25 cellular contexts compared by ENCODE assay signal in genomic region chr12:120090626-120091295, GRCh38. TPM values are rescaled to one million over a fixed set of nuclear protein-coding genes. Genes with fewer than 3 reads are reported as not detected.
DNase-seq lines count a peak whose midpoint lies in the region; ATAC-seq and TF ChIP-seq lines count a peak whose summit lies in the region.
"Had no signal": no experiment of that assay in that cellular context is flagged by ENCODE, and none has a peak within 500 bp of the region (broad histone marks: within the 10 kb centered on the region; RNA-seq: fewer than 3 reads in every experiment).

No MANE protein-coding gene starts in this region.

- POLR2A ChIA-PET in activated CD8-positive, alpha-beta T cell treated with anti-CD3 and anti-CD28 coated beads, Interleukin-2, amount 10 ng/mL, durations not matched to agents 7 days and 5 days (lab: Charles Lee), result interaction anchor here (0.6 to 0.9 kb wide), 3 partner anchors 24 to 110 kb away, joined by 3 read pairs; partner anchors contain the start of gene RPLP0

- H3K9me3 ChIP-seq in H9 (ENCODE audit: control insufficient read depth, low read depth, low read length), result no peaks in the 10 kb centered on the region
- H3K9me3 ChIP-seq: colonic mucosa, HAP-1, heart left ventricle, left ventricle myocardium inferior, neutrophil, suprapubic skin, uterus had no signal

- no peaks in the 10 kb centered on the region for H3K79me2 ChIP-seq in H9 (ENCODE audit: insufficient read depth, low read length)

- no peak overlapping the region for H3K56ac ChIP-seq in H9 (ENCODE audit: insufficient read length, low read depth, low read length)

- H4K91ac ChIP-seq in H9 (ENCODE audit: insufficient read length, low read depth, low read length), result no peak overlapping the region

- no peak overlapping the region for H3K18ac ChIP-seq in H9 (ENCODE audit: insufficient read length, low read depth, low read length)

- H3K79me1 ChIP-seq in H9 (ENCODE audit: insufficient read depth, low read depth, low read length, poor library complexity, severe bottlenecking), result no peaks in the 10 kb centered on the region

- H4K8ac ChIP-seq in H9 (replicated peaks; ENCODE audit: insufficient read length, low read depth, low read length), result no peak overlapping the region

- H3K27ac Mint-ChIP-seq in activated naive CD4-positive, alpha-beta T cell treated with anti-CD3 and anti-CD28 coated beads, Interleukin-2, amount 50 U/mL, for 72 hours, result peak overlapping the region; percentile 64 to 89
- H3K27ac Mint-ChIP-seq in H9, result peak overlapping the region; percentile 7 to 61 (median 59); a peak in 5 of 7 replicates
- H3K27ac Mint-ChIP-seq in effector memory CD8-positive, alpha-beta T cell, result peak overlapping the region; percentile 57 to 88
- H3K27ac Mint-ChIP-seq in stimulated activated effector memory CD8-positive, alpha-beta T cell treated with anti-CD3 and anti-CD28 coated beads, Interleukin-12 subunit alpha, Interleukin-12 subunit beta, amount 100 ng/mL, for 72 hours, result peak overlapping the region; percentile 82
- H3K27ac Mint-ChIP-seq in activated CD8-positive, alpha-beta T cell treated with anti-CD3 and anti-CD28 coated beads, Interleukin-2, amount 10 ng/mL, durations not matched to agents 7 days and 5 days, result no peak overlapping the region

- CTCF ChIA-PET in activated CD8-positive, alpha-beta T cell treated with anti-CD3 and anti-CD28 coated beads, Interleukin-2, amount 10 ng/mL, durations not matched to agents 7 days and 5 days (lab: Charles Lee), result no interaction called here

- H3K4me3 Mint-ChIP-seq in H9, result no peak overlapping the region
- H3K4me3 Mint-ChIP-seq in effector memory CD8-positive, alpha-beta T cell, result no peak overlapping the region
- no peak overlapping the region for H3K4me3 Mint-ChIP-seq in stimulated activated effector memory CD8-positive, alpha-beta T cell treated with anti-CD3 and anti-CD28 coated beads, Interleukin-12 subunit alpha, Interleukin-12 subunit beta, amount 100 ng/mL, for 72 hours
- no peak overlapping the region for H3K4me3 Mint-ChIP-seq in activated CD8-positive, alpha-beta T cell treated with anti-CD3 and anti-CD28 coated beads, Interleukin-2, amount 10 ng/mL, durations not matched to agents 7 days and 5 days
- H3K4me3 Mint-ChIP-seq: brain had no signal

- no peak overlapping the region for H4K5ac ChIP-seq in H9 (ENCODE audit: insufficient read length, low read depth, low read length)

- H3K27me3 ChIP-seq in H9 (ENCODE audit: insufficient read depth, low read length), result no peaks in the 10 kb centered on the region
- H3K27me3 ChIP-seq: colonic mucosa, heart left ventricle, suprapubic skin, uterus had no signal

- H3K27ac ChIP-seq in H9 (ENCODE audit: insufficient read length, low read depth, low read length), result no peak overlapping the region
- H3K27ac ChIP-seq: colonic mucosa, heart left ventricle, left ventricle myocardium inferior, neutrophil, suprapubic skin, uterus, VCaP had no signal

- no peak overlapping the region for H2BK20ac ChIP-seq in H9 (ENCODE audit: low read depth, low read length, poor library complexity, severe bottlenecking)

- no peaks in the 10 kb centered on the region; the same call in 1 of the 2 replicates for H3K27me3 Mint-ChIP-seq in H9 (ENCODE audit: low read depth)
- H3K27me3 Mint-ChIP-seq in effector memory CD8-positive, alpha-beta T cell, result no peaks in the 10 kb centered on the region
- no peaks in the 10 kb centered on the region for H3K27me3 Mint-ChIP-seq in activated CD8-positive, alpha-beta T cell treated with anti-CD3 and anti-CD28 coated beads, Interleukin-2, amount 10 ng/mL, durations not matched to agents 7 days and 5 days (ENCODE audit: low read depth)
- H3K27me3 Mint-ChIP-seq: brain had no signal

- no peak overlapping the region for H3K9ac ChIP-seq in H9 (ENCODE audit: extremely low read depth, insufficient read length, low read length)

- peaks cover 8% of the 10 kb centered on the region; the same call in 1 of the 2 replicates for H3K4me1 ChIP-seq in H9 (ENCODE audit: insufficient read depth, low read length)

- H3K4me1 Mint-ChIP-seq in H9, result peaks cover 54 to 66% of the 10 kb centered on the region in 2 experiments
- H3K4me1 Mint-ChIP-seq in effector memory CD8-positive, alpha-beta T cell (ENCODE audit: low read depth in 2 of 2), result peaks cover 16 to 19% of the 10 kb centered on the region in 2 donors
- H3K4me1 Mint-ChIP-seq in stimulated activated effector memory CD8-positive, alpha-beta T cell treated with anti-CD3 and anti-CD28 coated beads, Interleukin-12 subunit alpha, Interleukin-12 subunit beta, amount 100 ng/mL, for 72 hours, result peaks cover 35% of the 10 kb centered on the region
- peaks cover 27% of the 10 kb centered on the region for H3K4me1 Mint-ChIP-seq in activated CD8-positive, alpha-beta T cell treated with anti-CD3 and anti-CD28 coated beads, Interleukin-2, amount 10 ng/mL, durations not matched to agents 7 days and 5 days (ENCODE audit: low read depth)

- H3T11ph ChIP-seq in H9 (ENCODE audit: low read length), result no peak overlapping the region

- H4K20me1 ChIP-seq in H9 (ENCODE audit: control insufficient read depth, insufficient read depth, insufficient read length), result no peaks in the 10 kb centered on the region

- H2BK5ac ChIP-seq in H9 (ENCODE audit: insufficient read length, low read length), result no peak overlapping the region

- H3K4ac ChIP-seq in H9 (ENCODE audit: low read depth, low read length), result no peak overlapping the region

- no peak overlapping the region for H3K4me2 ChIP-seq in H9 (ENCODE audit: insufficient read depth, insufficient read length, low read length)

- no peaks in the 10 kb centered on the region for H3K9me3 Mint-ChIP-seq in activated naive CD4-positive, alpha-beta T cell treated with anti-CD3 and anti-CD28 coated beads, Interleukin-2, amount 50 U/mL, for 72 hours
- no peaks in the 10 kb centered on the region for H3K9me3 Mint-ChIP-seq in H9
- H3K9me3 Mint-ChIP-seq in effector memory CD8-positive, alpha-beta T cell, result no peaks in the 10 kb centered on the region
- H3K9me3 Mint-ChIP-seq in stimulated activated effector memory CD8-positive, alpha-beta T cell treated with anti-CD3 and anti-CD28 coated beads, Interleukin-12 subunit alpha, Interleukin-12 subunit beta, amount 100 ng/mL, for 72 hours, result no peaks in the 10 kb centered on the region
- no peaks in the 10 kb centered on the region for H3K9me3 Mint-ChIP-seq in activated CD8-positive, alpha-beta T cell treated with anti-CD3 and anti-CD28 coated beads, Interleukin-2, amount 10 ng/mL, durations not matched to agents 7 days and 5 days (ENCODE audit: insufficient read depth)
- H3K9me3 Mint-ChIP-seq: brain had no signal

- H2AFZ ChIP-seq in H9 (ENCODE audit: low read length), result no peak overlapping the region

- no peak overlapping the region for H2BK12ac ChIP-seq in H9 (ENCODE audit: insufficient read length, low read depth, low read length)

- ATAC-seq in activated naive CD4-positive, alpha-beta T cell treated with anti-CD3 and anti-CD28 coated beads, Interleukin-2, amount 50 U/mL, for 72 hours, result no peak
- ATAC-seq in effector memory CD8-positive, alpha-beta T cell (replicated peaks), result no peak
- no peak for ATAC-seq in stimulated activated effector memory CD8-positive, alpha-beta T cell treated with anti-CD3 and anti-CD28 coated beads, Interleukin-12 subunit alpha, Interleukin-12 subunit beta, amount 100 ng/mL, for 72 hours
- no peak for ATAC-seq in activated CD8-positive, alpha-beta T cell treated with anti-CD3 and anti-CD28 coated beads, Interleukin-2, amount 10 ng/mL, durations not matched to agents 7 days and 5 days
- ATAC-seq: heart left ventricle had no signal

- WGBS in H9 (ENCODE audit: extremely low coverage, insufficient read length, low lambda C conversion rate), result no CpG with 5 or more reads among the region's 19 CpGs

- no peak for DNase-seq in activated naive CD4-positive, alpha-beta T cell treated with anti-CD3 and anti-CD28 coated beads, Interleukin-2, amount 50 U/mL, for 72 hours (ENCODE audit: low spot score in 2 of 2)
- DNase-seq in activated naive CD4-positive, alpha-beta T cell treated with Interleukin-2 at 50 U/mL for 16 hours, result no peak
- DNase-seq in H9 (no peak), COLO829 (ENCODE audit: low spot score) (no peak), T1000 (lab: John Stamatoyannopoulos, UW) (no peak)
- DNase-seq in effector memory CD8-positive, alpha-beta T cell, result no peak
- no peak for DNase-seq in stimulated activated effector memory CD8-positive, alpha-beta T cell treated with anti-CD3 and anti-CD28 coated beads, Interleukin-12 subunit alpha, Interleukin-12 subunit beta, amount 100 ng/mL, for 72 hours (ENCODE audit: low spot score in 2 of 2)
- no peak for DNase-seq in activated CD8-positive, alpha-beta T cell treated with anti-CD3 and anti-CD28 coated beads, Interleukin-2, amount 10 ng/mL, durations not matched to agents 7 days and 5 days
- DNase-seq: activated T-cell treated with anti-CD3 and anti-CD28 coated beads for 4 hours; C1 segment of cervical spinal cord; colonic mucosa; GF-D8; Kasumi-1; left ventricle myocardium inferior; midbrain; NCI-H187 treated with DMSO at 0.1 percent for 48 hours; NCI-H748 treated with DMSO at 0.1 percent for 48 hours; stimulated activated CD4-positive, alpha-beta T cell treated with anti-CD3 and anti-CD28 coated beads, Interleukin-12 subunit alpha, Interleukin-12 subunit beta, amount 100 ng/mL, for 4 hours had no signal

- H2BK120ac ChIP-seq in H9 (ENCODE audit: low read depth, low read length, poor library complexity, severe bottlenecking), result no peak overlapping the region

- TF ChIP-seq CTCF in H9 (conservative IDR thresholded peaks at IDR 0.05), result no peak

- no peak overlapping the region for H2AK5ac ChIP-seq in H9 (ENCODE audit: insufficient read length, low read length)

- H3K36me3 Mint-ChIP-seq in activated naive CD4-positive, alpha-beta T cell treated with anti-CD3 and anti-CD28 coated beads, Interleukin-2, amount 50 U/mL, for 72 hours, result peaks cover 0 to 14% of the 10 kb centered on the region in 2 donors
- H3K36me3 Mint-ChIP-seq in H9 (ENCODE audit: insufficient read depth in 1 of 3, low read depth in 3 of 3), result peaks cover 9 to 16% (median 16%) of the 10 kb centered on the region in 3 experiments; a peak in 6 of 7 replicates
- H3K36me3 Mint-ChIP-seq in effector memory CD8-positive, alpha-beta T cell (ENCODE audit: insufficient read depth), result peaks cover 25% of the 10 kb centered on the region
- H3K36me3 Mint-ChIP-seq in stimulated activated effector memory CD8-positive, alpha-beta T cell treated with anti-CD3 and anti-CD28 coated beads, Interleukin-12 subunit alpha, Interleukin-12 subunit beta, amount 100 ng/mL, for 72 hours, result peaks cover 91% of the 10 kb centered on the region
- H3K36me3 Mint-ChIP-seq in activated CD8-positive, alpha-beta T cell treated with anti-CD3 and anti-CD28 coated beads, Interleukin-2, amount 10 ng/mL, durations not matched to agents 7 days and 5 days (ENCODE audit: low read depth), result peaks cover 35% of the 10 kb centered on the region

- no peak overlapping the region for H3K23ac ChIP-seq in H9 (ENCODE audit: insufficient read length, low read depth, low read length)

- no peak overlapping the region; the same call in 1 of the 2 replicates for H3K14ac ChIP-seq in H9 (ENCODE audit: insufficient read depth, low read length)

- H3K23me2 ChIP-seq in H9 (ENCODE audit: insufficient read length, low read depth, low read length, poor library complexity, severe bottlenecking), result no peaks in the 10 kb centered on the region

- H2BK15ac ChIP-seq in H9 (ENCODE audit: low read depth, low read length), result no peak overlapping the region

RNA-seq across cellular contexts. Expression of gene RAB35, which starts 25.8 kb away (rescaled TPM):
- total RNA-seq in activated naive CD4-positive, alpha-beta T cell treated with anti-CD3 and anti-CD28 coated beads, Interleukin-2, amount 50 U/mL, for 72 hours, result 10 to 100 TPM; 38.7 to 59.6 TPM
- total RNA-seq in H9 (2021), result 60.0 and 60.6 TPM in 2 replicates
- total RNA-seq in activated CD8-positive, alpha-beta T cell treated with anti-CD3 and anti-CD28 coated beads, Interleukin-2, amount 10 ng/mL, durations not matched to agents 7 days and 5 days, result 10 to 100 TPM; 61.0 to 64.6 TPM
